ENCODE assay signal across 24 cellular contexts in genomic region chr2:65746919-65747678, GRCh38.
A peak's percentile ranks its signal among the peaks of the same experiment; 100 is the strongest.
DNase-seq lines count a peak whose midpoint lies in the region; ATAC-seq and TF ChIP-seq lines count a peak whose summit lies in the region.
"Had no signal": no experiment of that assay in that cellular context is flagged by ENCODE, and none has a peak within 500 bp of the region (broad histone marks: within the 10 kb centered on the region; RNA-seq: fewer than 3 reads in every experiment).

No MANE protein-coding gene starts in this region.

- no peaks in the 10 kb centered on the region for H3K9me3 Mint-ChIP-seq in MCF 10A (ENCODE audit: unreplicated experiment)
- peaks cover 2% of the 10 kb centered on the region for H3K9me3 Mint-ChIP-seq in nephron progenitor cell
- H3K9me3 Mint-ChIP-seq: HFFc6 had no signal

- BruUV-seq in MCF 10A (replicated peaks; lab: Mats Ljungman, UMichigan), result no TSS peak

- TF ChIP-seq POLR2A in breast epithelium (IDR thresholded peaks at IDR 0.05) (no peak), heart left ventricle (IDR thresholded peaks at IDR 0.05) (no peak)

- DNase-seq in breast epithelium (ENCODE audit: low spot score in 2 of 2) (no peak), MCF 10A (ENCODE audit: unreplicated experiment) (no peak), heart left ventricle (peak in 1 of 5 donors; percentile 45), nephron progenitor cell (peak; percentile 9), aorta (no peak), mucosa of descending colon (no peak), pons (ENCODE audit: low spot score) (no peak)
- DNase-seq: activated CD4-positive, alpha-beta T cell treated with anti-CD3 and anti-CD28 coated beads, Interleukin-2, amount 50 U/mL, for 4 hours; activated T-cell treated with anti-CD3 and anti-CD28 coated beads, Interleukin-2, amount 50 U/mL, for 48 hours; central memory CD4-positive, alpha-beta T cell; effector memory CD8-positive, alpha-beta T cell; foreskin keratinocyte; HFFc6; IMR-90; NCI-H1105; NCI-H2171; stimulated activated CD4-positive, alpha-beta T cell treated with anti-CD3 and anti-CD28 coated beads, Interleukin-4, amount 100 ng/mL, for 1 hour had no signal

- H3K36me3 ChIP-seq in breast epithelium, result no peaks in the 10 kb centered on the region
- no peaks in the 10 kb centered on the region for H3K36me3 ChIP-seq in heart left ventricle
- H3K36me3 ChIP-seq in aorta (ENCODE audit: control insufficient read depth in 1 of 2, insufficient read depth in 2 of 2, low read length in 1 of 2), result no peaks in the 10 kb centered on the region
- no peaks in the 10 kb centered on the region for H3K36me3 ChIP-seq in mucosa of descending colon (ENCODE audit: low read depth)
- H3K36me3 ChIP-seq: BLaER1 treated with 17β-estradiol and CSF1 and Interleukin-3, amounts not matched to agents 10 nM and 100 nM; neutrophil; suprapubic skin had no signal

- CTCF ChIA-PET in MCF 10A (lab: Yijun Ruan, JAX), result no interaction called here

- no peak overlapping the region for H3K4me3 Mint-ChIP-seq in MCF 10A (ENCODE audit: unreplicated experiment)
- no peak overlapping the region for H3K4me3 Mint-ChIP-seq in nephron progenitor cell
- H3K4me3 Mint-ChIP-seq: effector memory CD8-positive, alpha-beta T cell; HFFc6; memory B cell had no signal

- no peak for TF ChIP-seq CTCF in breast epithelium (IDR thresholded peaks at IDR 0.05)
- TF ChIP-seq CTCF in MCF 10A (IDR thresholded peaks at IDR 0.05; ENCODE audit: unreplicated experiment), result no peak
- no peak for TF ChIP-seq CTCF in heart left ventricle (IDR thresholded peaks at IDR 0.05)
- no peak for TF ChIP-seq CTCF in nephron progenitor cell (IDR thresholded peaks at IDR 0.05)
- TF ChIP-seq CTCF in mucosa of descending colon (IDR thresholded peaks at IDR 0.05), result no peak

- no peaks in the 10 kb centered on the region for H3K27me3 Mint-ChIP-seq in MCF 10A (ENCODE audit: insufficient read depth, unreplicated experiment)
- peaks cover 2% of the 10 kb centered on the region for H3K27me3 Mint-ChIP-seq in nephron progenitor cell (ENCODE audit: low read depth, poor library complexity)
- H3K27me3 Mint-ChIP-seq: effector memory CD8-positive, alpha-beta T cell had no signal

- peak; percentile 52 to 84 (median 70) for ATAC-seq in heart left ventricle
- ATAC-seq in aorta (ENCODE audit: low FRiP score), result peak; percentile 75
- ATAC-seq in mucosa of descending colon, result no peak
- ATAC-seq in HG03196 (IDR thresholded peaks at IDR 0.05; ENCODE audit: unreplicated experiment), result no peak
- ATAC-seq: activated naive CD4-positive, alpha-beta T cell treated with anti-CD3 and anti-CD28 coated beads, Interleukin-2, amount 50 U/mL, for 72 hours; effector memory CD8-positive, alpha-beta T cell; foreskin keratinocyte had no signal

- POLR2A ChIA-PET in MCF 10A (lab: Yijun Ruan, JAX), result no interaction called here

- peak overlapping the region in 2 of 3 donors; percentile 33 to 53 for H3K4me3 ChIP-seq in breast epithelium
- peak overlapping the region in 5 of 12 donors; percentile 9 to 37 (median 22) for H3K4me3 ChIP-seq in heart left ventricle
- H3K4me3 ChIP-seq in aorta (ENCODE audit: low read length in 2 of 2), result no peak overlapping the region
- no peak overlapping the region for H3K4me3 ChIP-seq in mucosa of descending colon
- H3K4me3 ChIP-seq: BLaER1 treated with 17β-estradiol and CSF1 and Interleukin-3, amounts not matched to agents 10 nM and 100 nM; suprapubic skin had no signal

- H3K36me3 Mint-ChIP-seq in MCF 10A (ENCODE audit: insufficient read depth, unreplicated experiment), result no peaks in the 10 kb centered on the region
- H3K36me3 Mint-ChIP-seq in nephron progenitor cell (ENCODE audit: low read depth), result no peaks in the 10 kb centered on the region
- H3K36me3 Mint-ChIP-seq: activated naive CD4-positive, alpha-beta T cell treated with anti-CD3 and anti-CD28 coated beads, Interleukin-2, amount 50 U/mL, for 72 hours; memory B cell had no signal

- H3K27me3 ChIP-seq in breast epithelium (no peaks in the 10 kb centered on the region), heart left ventricle (no peaks in the 10 kb centered on the region), aorta (ENCODE audit: control insufficient read depth in 1 of 2, insufficient read depth in 2 of 2, low read length in 1 of 2) (no peaks in the 10 kb centered on the region)
- H3K27me3 ChIP-seq: BLaER1 treated with 17β-estradiol and CSF1 and Interleukin-3, amounts not matched to agents 10 nM and 100 nM; foreskin keratinocyte; neutrophil; suprapubic skin had no signal

- no peaks in the 10 kb centered on the region for H3K9me3 ChIP-seq in breast epithelium
- H3K9me3 ChIP-seq in heart left ventricle, result no peaks in the 10 kb centered on the region
- no peaks in the 10 kb centered on the region for H3K9me3 ChIP-seq in aorta (ENCODE audit: control insufficient read depth, low read length)
- no peaks in the 10 kb centered on the region for H3K9me3 ChIP-seq in mucosa of descending colon
- H3K9me3 ChIP-seq: neutrophil, suprapubic skin had no signal

- H3K27ac Mint-ChIP-seq in MCF 10A (ENCODE audit: low read depth, unreplicated experiment), result no peak overlapping the region
- no peak overlapping the region for H3K27ac Mint-ChIP-seq in nephron progenitor cell
- H3K27ac Mint-ChIP-seq: activated naive CD4-positive, alpha-beta T cell treated with anti-CD3 and anti-CD28 coated beads, Interleukin-2, amount 50 U/mL, for 72 hours; effector memory CD8-positive, alpha-beta T cell; HFFc6; memory B cell had no signal

- no peaks in the 10 kb centered on the region for H3K4me1 ChIP-seq in breast epithelium
- H3K4me1 ChIP-seq in heart left ventricle, result peaks cover 0 to 11% (median 0%) of the 10 kb centered on the region in 12 donors
- peaks cover 0 to 6% of the 10 kb centered on the region in 2 donors for H3K4me1 ChIP-seq in aorta (ENCODE audit: control insufficient read depth in 1 of 2, insufficient read depth in 2 of 2, low read length in 2 of 2)
- H3K4me1 ChIP-seq in mucosa of descending colon (ENCODE audit: low read depth), result no peaks in the 10 kb centered on the region
- H3K4me1 ChIP-seq: BLaER1 treated with 17β-estradiol and CSF1 and Interleukin-3, amounts not matched to agents 10 nM and 100 nM; foreskin keratinocyte; suprapubic skin had no signal

- intact Hi-C loops in breast epithelium (cut with DNase I; ENCODE audit: low total_unique reads), result no loop called here
- intact Hi-C loops in MCF 10A (cut with micrococcal nuclease), result no loop called here
- intact Hi-C loops in heart left ventricle (cut with DNase I), result no loop called here
- intact Hi-C loops in aorta (cut with DNase I), result no loop called here
- intact Hi-C loops in mucosa of descending colon (cut with DNase I, micrococcal nuclease), result no loop called here

- H3K27ac ChIP-seq in breast epithelium (peak overlapping the region in 1 of 2 donors; percentile 73), heart left ventricle (peak overlapping the region in 2 of 12 donors; percentile 34 to 45), aorta (ENCODE audit: low read depth in 1 of 2, low read length in 2 of 2) (no peak overlapping the region)
- H3K27ac ChIP-seq: 22Rv1; BLaER1 treated with 17β-estradiol and CSF1 and Interleukin-3, amounts not matched to agents 10 nM and 100 nM; foreskin keratinocyte; neutrophil; suprapubic skin had no signal

- H3K4me1 Mint-ChIP-seq in MCF 10A (ENCODE audit: insufficient read depth, unreplicated experiment) (no peaks in the 10 kb centered on the region), nephron progenitor cell (peaks cover 31% of the 10 kb centered on the region)
- H3K4me1 Mint-ChIP-seq: memory B cell had no signal

- 49 to 57% (median 53%) methylated on average over 11 of the region's 11 CpGs for WGBS in heart left ventricle, 4 donors
- 8 to 71% methylated on average over 11 of the region's 11 CpGs for WGBS in aorta, 2 donors

Comparison
In these comparisons a context has a peak if more than half of its experiments do, and no peak if none do; other contexts are left out.
1. H3K4me3 ChIP-seq: peak in breast epithelium (2 of 3); none in aorta (0 of 2) and mucosa of descending colon (single experiment).
2. ATAC-seq: peak in heart left ventricle (4 of 4) and aorta (single experiment); none in mucosa of descending colon (single experiment) and HG03196 (single experiment).